In the genomic region with DNA sequence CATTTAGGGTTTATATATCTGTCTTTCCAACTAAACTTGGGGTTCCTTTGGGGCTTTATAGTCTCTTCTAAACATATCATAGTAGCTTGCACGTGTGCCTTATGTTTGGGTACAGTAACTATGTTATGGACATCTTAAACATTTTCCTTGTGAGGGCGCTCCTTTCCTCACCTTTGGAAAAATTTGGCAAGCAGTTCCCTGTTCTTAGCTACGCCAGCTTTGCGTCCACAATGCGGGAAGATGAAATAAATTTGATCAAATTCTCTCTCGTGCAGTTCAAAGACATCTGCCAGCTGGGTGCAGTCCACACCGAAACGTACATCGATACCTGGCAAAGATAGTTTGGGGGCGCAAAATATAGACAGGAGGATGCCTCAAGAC, we compare ENCODE assay signal across 6 cellular contexts. TPM values are rescaled to one million over a fixed set of nuclear protein-coding genes. Genes with fewer than 3 reads are reported as not detected.
DNase-seq lines count a peak whose midpoint lies in the region; ATAC-seq, FAIRE-seq and TF ChIP-seq lines count a peak whose summit lies in the region.

No MANE protein-coding gene starts in this region.

- no peaks in the 10 kb centered on the region for H3K27me3 Mint-ChIP-seq in CD4-positive, CD25-positive, alpha-beta regulatory T cell
- no peaks in the 10 kb centered on the region for H3K27me3 Mint-ChIP-seq in activated CD8-positive, alpha-beta T cell treated with anti-CD3 and anti-CD28 coated beads, Interleukin-2, amount 10 ng/mL, durations not matched to agents 7 days and 5 days (ENCODE audit: low read depth)

- no peaks in the 10 kb centered on the region for H3K27me3 ChIP-seq in CD4-positive, CD25-positive, alpha-beta regulatory T cell (ENCODE audit: control insufficient read depth, insufficient read depth, low read length)
- no peaks in the 10 kb centered on the region for H3K27me3 ChIP-seq in lower lobe of right lung (ENCODE audit: low read depth)

- DNase-seq in CD4-positive, CD25-positive, alpha-beta regulatory T cell, result no peak
- DNase-seq in activated CD8-positive, alpha-beta T cell treated with anti-CD3 and anti-CD28 coated beads, Interleukin-2, amount 10 ng/mL, durations not matched to agents 7 days and 5 days, result no peak
- DNase-seq in lower lobe of right lung (no peak), cortex of kidney (lab: John Stamatoyannopoulos, UW) (no peak), GM19239 (ENCODE audit: insufficient read length, low spot score) (no peak)

- CTCF ChIA-PET in activated CD8-positive, alpha-beta T cell treated with anti-CD3 and anti-CD28 coated beads, Interleukin-2, amount 10 ng/mL, durations not matched to agents 7 days and 5 days (lab: Charles Lee), result interaction anchor here (0.9 to 1.7 kb wide), 7 partner anchors 48 to 125 kb away, joined by 3 to 7 read pairs (median 5); no protein-coding TSS in a partner anchor

- peak overlapping the region; percentile 99 for H3K27ac ChIP-seq in CD4-positive, CD25-positive, alpha-beta regulatory T cell (ENCODE audit: insufficient read depth, low read length, poor library complexity, severe bottlenecking)
- H3K27ac ChIP-seq in lower lobe of right lung, result peak overlapping the region; percentile 93

- peaks cover 9 to 31% (median 11%) of the 10 kb centered on the region in 4 donors for H3K4me1 Mint-ChIP-seq in CD4-positive, CD25-positive, alpha-beta regulatory T cell
- peaks cover 18% of the 10 kb centered on the region for H3K4me1 Mint-ChIP-seq in activated CD8-positive, alpha-beta T cell treated with anti-CD3 and anti-CD28 coated beads, Interleukin-2, amount 10 ng/mL, durations not matched to agents 7 days and 5 days (ENCODE audit: low read depth)

- H3K4me3 Mint-ChIP-seq in CD4-positive, CD25-positive, alpha-beta regulatory T cell, result peak overlapping the region; percentile 94 to 95 (median 94)
- peak overlapping the region; percentile 89 for H3K4me3 Mint-ChIP-seq in activated CD8-positive, alpha-beta T cell treated with anti-CD3 and anti-CD28 coated beads, Interleukin-2, amount 10 ng/mL, durations not matched to agents 7 days and 5 days

- peak overlapping the region; percentile 93 for H3K4me3 ChIP-seq in CD4-positive, CD25-positive, alpha-beta regulatory T cell (ENCODE audit: low read depth, low read length)
- peak overlapping the region; percentile 78 for H3K4me3 ChIP-seq in lower lobe of right lung

- H3K4me1 ChIP-seq in CD4-positive, CD25-positive, alpha-beta regulatory T cell (ENCODE audit: control insufficient read depth, insufficient read depth, low read length, poor library complexity, severe bottlenecking), result peaks cover 16% of the 10 kb centered on the region
- H3K4me1 ChIP-seq in lower lobe of right lung, result peaks cover 17% of the 10 kb centered on the region

- intact Hi-C loops in lower lobe of right lung (cut with DNase I), result no loop called here

- FAIRE-seq in GM19239 (lab: Jason Lieb, UNC), result no peak

- H3K36me3 Mint-ChIP-seq in CD4-positive, CD25-positive, alpha-beta regulatory T cell, result peaks cover 20% of the 10 kb centered on the region
- peaks cover 9% of the 10 kb centered on the region for H3K36me3 Mint-ChIP-seq in activated CD8-positive, alpha-beta T cell treated with anti-CD3 and anti-CD28 coated beads, Interleukin-2, amount 10 ng/mL, durations not matched to agents 7 days and 5 days (ENCODE audit: low read depth)

- H3K27ac Mint-ChIP-seq in CD4-positive, CD25-positive, alpha-beta regulatory T cell, result peak overlapping the region; percentile 99 to 100 (median 100)
- peak overlapping the region; percentile 99 for H3K27ac Mint-ChIP-seq in activated CD8-positive, alpha-beta T cell treated with anti-CD3 and anti-CD28 coated beads, Interleukin-2, amount 10 ng/mL, durations not matched to agents 7 days and 5 days

- peaks cover 0 to 3% (median 0%) of the 10 kb centered on the region in 7 donors for H3K9me3 Mint-ChIP-seq in CD4-positive, CD25-positive, alpha-beta regulatory T cell
- H3K9me3 Mint-ChIP-seq in activated CD8-positive, alpha-beta T cell treated with anti-CD3 and anti-CD28 coated beads, Interleukin-2, amount 10 ng/mL, durations not matched to agents 7 days and 5 days (ENCODE audit: insufficient read depth), result no peaks in the 10 kb centered on the region

- ATAC-seq in CD4-positive, CD25-positive, alpha-beta regulatory T cell (ENCODE audit: low read depth in 2 of 2), result peak; percentile 1
- ATAC-seq in HG02623 (IDR thresholded peaks at IDR 0.05; ENCODE audit: unreplicated experiment) (peak; percentile 1), lower lobe of right lung (no peak)
- peak; percentile 7 for ATAC-seq in activated CD8-positive, alpha-beta T cell treated with anti-CD3 and anti-CD28 coated beads, Interleukin-2, amount 10 ng/mL, durations not matched to agents 7 days and 5 days

- TF ChIP-seq CTCF in lower lobe of right lung (IDR thresholded peaks at IDR 0.05), result no peak

- H3K9me3 ChIP-seq in CD4-positive, CD25-positive, alpha-beta regulatory T cell (ENCODE audit: control insufficient read depth in 2 of 2, low read length in 2 of 2), result no peaks in the 10 kb centered on the region
- no peaks in the 10 kb centered on the region for H3K9me3 ChIP-seq in lower lobe of right lung

- H3K36me3 ChIP-seq in CD4-positive, CD25-positive, alpha-beta regulatory T cell (ENCODE audit: control insufficient read depth, insufficient read depth, low read length), result peaks cover 7% of the 10 kb centered on the region
- H3K36me3 ChIP-seq in lower lobe of right lung, result peaks cover 9% of the 10 kb centered on the region

- POLR2A ChIA-PET in activated CD8-positive, alpha-beta T cell treated with anti-CD3 and anti-CD28 coated beads, Interleukin-2, amount 10 ng/mL, durations not matched to agents 7 days and 5 days (lab: Charles Lee), result interaction anchor here (0.8 kb wide), 1 partner anchor 47 kb away, joined by 3 read pairs; no protein-coding TSS in a partner anchor

RNA-seq across cellular contexts. Expression of a gene that starts 0.6 kb away (rescaled TPM):
- total RNA-seq in CD4-positive, CD25-positive, alpha-beta regulatory T cell, result 2.7 TPM
- polyA plus RNA-seq in CD4-positive, CD25-positive, alpha-beta regulatory T cell, result 1 to 10 TPM; 5.0 to 8.3 (median 6.1) TPM
- total RNA-seq in activated CD8-positive, alpha-beta T cell treated with anti-CD3 and anti-CD28 coated beads, Interleukin-2, amount 10 ng/mL, durations not matched to agents 7 days and 5 days, result 1 to 10 TPM; 4.4 to 5.9 TPM
- 2.4 TPM for total RNA-seq in lower lobe of right lung

RNA-seq across cellular contexts. Expression of a gene that starts 1.0 kb away (rescaled TPM):
- 8.3 TPM for total RNA-seq in CD4-positive, CD25-positive, alpha-beta regulatory T cell
- 10 to 100 TPM; 24.6 to 44.6 (median 27.4) TPM for polyA plus RNA-seq in CD4-positive, CD25-positive, alpha-beta regulatory T cell
- total RNA-seq in activated CD8-positive, alpha-beta T cell treated with anti-CD3 and anti-CD28 coated beads, Interleukin-2, amount 10 ng/mL, durations not matched to agents 7 days and 5 days, result 10 to 100 TPM; 17.8 to 18.3 TPM
- 16.3 TPM for total RNA-seq in lower lobe of right lung

RNA-seq across cellular contexts. Expression of a gene that starts 7.0 kb away (rescaled TPM):
- 30.6 TPM for total RNA-seq in CD4-positive, CD25-positive, alpha-beta regulatory T cell
- 10 to 100 TPM; 13.9 to 18.4 (median 15.4) TPM for polyA plus RNA-seq in CD4-positive, CD25-positive, alpha-beta regulatory T cell
- 10 to 100 TPM; 29.2 to 31.1 TPM for total RNA-seq in activated CD8-positive, alpha-beta T cell treated with anti-CD3 and anti-CD28 coated beads, Interleukin-2, amount 10 ng/mL, durations not matched to agents 7 days and 5 days
- 25.5 TPM for total RNA-seq in lower lobe of right lung

RNA-seq across cellular contexts. Expression of a gene that starts 33.2 kb away (rescaled TPM):
- not detected for total RNA-seq in CD4-positive, CD25-positive, alpha-beta regulatory T cell
- polyA plus RNA-seq in CD4-positive, CD25-positive, alpha-beta regulatory T cell, result not detected
- not detected for total RNA-seq in activated CD8-positive, alpha-beta T cell treated with anti-CD3 and anti-CD28 coated beads, Interleukin-2, amount 10 ng/mL, durations not matched to agents 7 days and 5 days
- 72.5 TPM for total RNA-seq in lower lobe of right lung

RNA-seq across cellular contexts. Expression of a gene that starts 34.2 kb away (rescaled TPM):
- total RNA-seq in CD4-positive, CD25-positive, alpha-beta regulatory T cell, result not detected
- not detected for polyA plus RNA-seq in CD4-positive, CD25-positive, alpha-beta regulatory T cell
- not detected for total RNA-seq in activated CD8-positive, alpha-beta T cell treated with anti-CD3 and anti-CD28 coated beads, Interleukin-2, amount 10 ng/mL, durations not matched to agents 7 days and 5 days
- total RNA-seq in lower lobe of right lung, result 6.4 TPM

Comparison
In these comparisons a context has a peak if more than half of its experiments do, and no peak if none do; other contexts are left out.
1. ATAC-seq: peak in CD4-positive, CD25-positive, alpha-beta regulatory T cell (2 of 2), HG02623 (single experiment) and activated CD8-positive, alpha-beta T cell treated with anti-CD3 and anti-CD28 coated beads, Interleukin-2, amount 10 ng/mL, durations not matched to agents 7 days and 5 days (single experiment); none in lower lobe of right lung (0 of 2).